18 cellular contexts compared by ENCODE assay signal in genomic region chr7:114820993-114821945, GRCh38.
DNase-seq lines count a peak whose midpoint lies in the region; ATAC-seq and TF ChIP-seq lines count a peak whose summit lies in the region.
"Had no signal": no experiment of that assay in that cellular context is flagged by ENCODE, and none has a peak within 500 bp of the region (broad histone marks: within the 10 kb centered on the region; RNA-seq: fewer than 3 reads in every experiment).

No MANE protein-coding gene starts in this region.

- peaks cover 17% of the 10 kb centered on the region for H3K9me3 Mint-ChIP-seq in mesothelial cell of epicardium

- peaks cover 25% of the 10 kb centered on the region for H3K4me1 Mint-ChIP-seq in mesothelial cell of epicardium
- H3K4me1 Mint-ChIP-seq: naive B cell had no signal

- H4K20me1 ChIP-seq in GM23248 (ENCODE audit: insufficient read depth): no peaks in the 10 kb centered on the region

- DNase-seq in AG08395 (ENCODE audit: low spot score): peak; percentile 5
- DNase-seq in GM23248: peak; percentile 36
- peak; percentile 14 for DNase-seq in astrocyte of the hippocampus (ENCODE audit: low read depth, low spot score)
- DNase-seq in mesothelial cell of epicardium (ENCODE audit: low spot score in 2 of 2, unreplicated experiment in 2 of 2): no peak
- DNase-seq in NCI-H2196 (lab: John Stamatoyannopoulos, UW; ENCODE audit: unreplicated experiment): no peak
- no peak for DNase-seq in HPDE6-E6E7 (ENCODE audit: extremely low spot score)
- no peak for DNase-seq in NCI-H128 (lab: John Stamatoyannopoulos, UW; ENCODE audit: unreplicated experiment)
- DNase-seq: activated CD4-positive, CD25-positive, alpha-beta regulatory T cell treated with anti-CD3 and anti-CD28 coated beads, Interleukin-2, amount 50 U/mL, for 72 hours; brain microvascular endothelial cell; CD4-positive, CD25-positive, alpha-beta regulatory T cell; effector memory CD4-positive, alpha-beta T cell; heart right ventricle; naive B cell; NCI-H1105; NCI-H510A; stimulated activated CD4-positive, alpha-beta T cell treated with anti-CD3 and anti-CD28 coated beads, Interleukin-4, amount 100 ng/mL, for 1 hour had no signal

- no peaks in the 10 kb centered on the region for H3K27me3 Mint-ChIP-seq in mesothelial cell of epicardium (ENCODE audit: low read depth)
- H3K27me3 Mint-ChIP-seq: CD4-positive, CD25-positive, alpha-beta regulatory T cell had no signal

- H3K27ac Mint-ChIP-seq in mesothelial cell of epicardium: peak overlapping the region; percentile 51
- H3K27ac Mint-ChIP-seq: CD4-positive, CD25-positive, alpha-beta regulatory T cell; naive B cell had no signal

- TF ChIP-seq CTCF in mesothelial cell of epicardium (IDR thresholded peaks at IDR 0.05; ENCODE audit: unreplicated experiment): no peak

- in situ Hi-C loops in GM23248 (cut with MboI): no loop called here

- H3K9ac ChIP-seq in GM23248: no peak overlapping the region

- peak overlapping the region; percentile 4 for H3K4me3 Mint-ChIP-seq in mesothelial cell of epicardium
- H3K4me3 Mint-ChIP-seq: CD4-positive, CD25-positive, alpha-beta regulatory T cell; naive B cell had no signal

- no peaks in the 10 kb centered on the region for H3K36me3 ChIP-seq in GM23248 (ENCODE audit: low read depth)
- H3K36me3 ChIP-seq: brain microvascular endothelial cell, heart right ventricle had no signal

- no peaks in the 10 kb centered on the region for H3K9me3 ChIP-seq in GM23248 (ENCODE audit: low read depth)

- H3K27me3 ChIP-seq in GM23248 (replicated peaks; ENCODE audit: insufficient read depth): no peaks in the 10 kb centered on the region
- H3K27me3 ChIP-seq: brain microvascular endothelial cell, heart right ventricle had no signal

- 37 to 39% methylated on average over 6 of the region's 6 CpGs for WGBS in GM23248 (ENCODE audit: low coverage in 1 of 2, low lambda C conversion rate in 2 of 2, missing lambda C conversion rate in 2 of 2), 2 experiments

- H3K4me1 ChIP-seq in GM23248 (ENCODE audit: insufficient read depth): peaks cover 36% of the 10 kb centered on the region

- peak overlapping the region; percentile 15 for H3K4me3 ChIP-seq in GM23248
- H3K4me3 ChIP-seq: heart right ventricle had no signal

- no peak for ATAC-seq in GM21786 (IDR thresholded peaks at IDR 0.05; ENCODE audit: unreplicated experiment)
- ATAC-seq: heart right ventricle, Panc1 had no signal

- no peaks in the 10 kb centered on the region for H3K79me2 ChIP-seq in GM23248 (ENCODE audit: insufficient read depth)

- H2AFZ ChIP-seq in GM23248: peak overlapping the region; percentile 62

- H3K4me2 ChIP-seq in GM23248 (ENCODE audit: unreplicated experiment): peak overlapping the region; percentile 36

- H3K36me3 Mint-ChIP-seq in mesothelial cell of epicardium: peaks cover 6% of the 10 kb centered on the region

- 0 out of 2 replicates have a peak overlapping the region, but pooled peaks have one; percentile 5 for H3K27ac ChIP-seq in GM23248
- H3K27ac ChIP-seq: brain microvascular endothelial cell, heart right ventricle had no signal

- no peaks in the 10 kb centered on the region; the same call in 1 of the 2 replicates for H3K9me2 ChIP-seq in GM23248 (ENCODE audit: insufficient read depth)

- H3F3A ChIP-seq in GM23248 (ENCODE audit: insufficient read depth): peaks cover 32% of the 10 kb centered on the region

Comparison
In these comparisons a context has a peak if more than half of its experiments do, and no peak if none do; other contexts are left out.
1. DNase-seq: peak in AG08395 (single experiment), GM23248 (single experiment) and astrocyte of the hippocampus (single experiment); none in mesothelial cell of epicardium (0 of 2), NCI-H2196 (single experiment), HPDE6-E6E7 (single experiment) and NCI-H128 (single experiment).